1 cellular context compared by ENCODE assay signal in genomic region chr1:162561616-162562451, GRCh38.
TF ChIP-seq lines count a peak whose summit lies in the region.

Gene UAP1 (plus strand): TSS chr1:162561722. CDS start chr1:162566069, 4,347 bp downstream.

TF ChIP-seq in K562, 482 proteins besides CTCF, POLR2A, EP300 and RAD21 (continued from another document and continues in another):
- TF ChIP-seq RNF219 (CRISPR knock-in tag; IDR thresholded peaks at IDR 0.05) (no peak), USF1 (CRISPR knock-in tag; IDR thresholded peaks at IDR 0.05) (peak; percentile 64), L3MBTL2 (IDR thresholded peaks at IDR 0.05) (no peak), ZBTB7A (IDR thresholded peaks at IDR 0.05; ENCODE audit: borderline replicate concordance, control insufficient read depth, low read depth, low read length) (peak; percentile 77; the same call in 1 of the 2 replicates), GATA2 (CRISPR knock-in tag; IDR thresholded peaks at IDR 0.05) (no peak), HMGXB4 (CRISPR knock-in tag; IDR thresholded peaks at IDR 0.05) (peak; percentile 70), ZFX (CRISPR knock-in tag; IDR thresholded peaks at IDR 0.05) (peak; percentile 89), CHCHD3 (CRISPR knock-in tag; IDR thresholded peaks at IDR 0.05) (0 out of 2 replicates have a peak, but pooled peaks have one; percentile 74), PCBP2 (IDR thresholded peaks at IDR 0.05; ENCODE audit: low read depth, low read length, poor library complexity, severe bottlenecking) (peak; percentile 13), ESRRA (IDR thresholded peaks at IDR 0.05; ENCODE audit: borderline replicate concordance, low read depth) (no peak; the same call in 1 of the 2 replicates), ZNF133 (CRISPR knock-in tag; IDR thresholded peaks at IDR 0.05) (no peak), HDGF (IDR thresholded peaks at IDR 0.05) (no peak), IFI16 (CRISPR knock-in tag; IDR thresholded peaks at IDR 0.05) (no peak), ZNF79 (CRISPR knock-in tag; IDR thresholded peaks at IDR 0.05; ENCODE audit: low read depth) (no peak), ZEB2 (IDR thresholded peaks at IDR 0.05) (no peak), ZNF316 (IDR thresholded peaks at IDR 0.05) (peak; percentile 27; the same call in 1 of the 2 replicates), NKRF (IDR thresholded peaks at IDR 0.05; ENCODE audit: borderline replicate concordance) (peak; percentile 89), ZNF23 (CRISPR knock-in tag; IDR thresholded peaks at IDR 0.05) (no peak), ZKSCAN1 (IDR thresholded peaks at IDR 0.05; ENCODE audit: low read depth, low read length) (0 out of 2 replicates have a peak, but pooled peaks have one; percentile 0), ZNF639 (CRISPR knock-in tag; conservative IDR thresholded peaks at IDR 0.05 in 1 of 2, IDR thresholded peaks at IDR 0.05 in 1 of 2) (peak in 1 of 2 experiments; percentile 87; a peak in 2 of 4 replicates), THAP7 (CRISPR knock-in tag; IDR thresholded peaks at IDR 0.05) (peak; percentile 78; the same call in 1 of the 2 replicates), ZNF274 (IDR thresholded peaks at IDR 0.05; ENCODE audit: borderline replicate concordance, low read depth, low read length) (no peak), CBFA2T2 (conservative IDR thresholded peaks at IDR 0.05) (no peak), PTTG1 (tag; IDR thresholded peaks at IDR 0.05; ENCODE audit: low read depth) (no peak), ZNF707 (CRISPR knock-in tag; conservative IDR thresholded peaks at IDR 0.05) (no peak), ZSCAN29 (IDR thresholded peaks at IDR 0.05) (0 out of 2 replicates have a peak, but pooled peaks have one; percentile 66), ZFPM2 (CRISPR knock-in tag; IDR thresholded peaks at IDR 0.05) (0 out of 2 replicates have a peak, but pooled peaks have one; percentile 34), ID3 (CRISPR knock-in tag; IDR thresholded peaks at IDR 0.05) (no peak), ID3 (tag; IDR thresholded peaks at IDR 0.05) (peak; percentile 86; the same call in 1 of the 2 replicates), ZNF780A (CRISPR knock-in tag; IDR thresholded peaks at IDR 0.05) (0 out of 2 replicates have a peak, but pooled peaks have one; percentile 12), MLX (CRISPR knock-in tag; conservative IDR thresholded peaks at IDR 0.05) (peak in 1 of 2 experiments; percentile 57; a peak in 2 of 4 replicates), ZBTB49 (CRISPR knock-in tag; IDR thresholded peaks at IDR 0.05; ENCODE audit: borderline replicate concordance) (no peak; the same call in 1 of the 2 replicates), HNRNPLL (IDR thresholded peaks at IDR 0.05; ENCODE audit: low read depth, low read length, poor library complexity, severe bottlenecking) (peak; percentile 3), POLR2AphosphoS5 (IDR thresholded peaks at IDR 0.05; ENCODE audit: control insufficient read depth, insufficient read depth, low read depth, low read length) (peak; percentile 93), ZBED1 (IDR thresholded peaks at IDR 0.05) (no peak), ZBTB9 (CRISPR knock-in tag; IDR thresholded peaks at IDR 0.05) (peak; percentile 93), ELK3 (CRISPR knock-in tag; IDR thresholded peaks at IDR 0.05) (no peak), FOXK1 (CRISPR knock-in tag; IDR thresholded peaks at IDR 0.05; ENCODE audit: borderline replicate concordance) (peak; percentile 96; the same call in 1 of the 2 replicates), ZNF12 (CRISPR knock-in tag; IDR thresholded peaks at IDR 0.05) (peak; percentile 50; the same call in 1 of the 2 replicates), CAMTA2 (CRISPR knock-in tag; conservative IDR thresholded peaks at IDR 0.05) (0 out of 2 replicates have a peak, but pooled peaks have one; percentile 78)
